2 cellular contexts compared by ENCODE assay signal in genomic region chr7:157359581-157359980, GRCh38.
TF ChIP-seq lines count a peak whose summit lies in the region.

No MANE protein-coding gene starts in this region.

TF ChIP-seq in GM23338, 12 proteins besides CTCF, POLR2A, EP300 and RAD21 (continued from another document):
- TF ChIP-seq REST (IDR thresholded peaks at IDR 0.05; ENCODE audit: unreplicated experiment): no peak
- no peak for TF ChIP-seq EZH2 (IDR thresholded peaks at IDR 0.05; ENCODE audit: low read depth, unreplicated experiment)
- no peak for TF ChIP-seq STAT1 (IDR thresholded peaks at IDR 0.05; ENCODE audit: unreplicated experiment)
- TF ChIP-seq JUNB (IDR thresholded peaks at IDR 0.05; ENCODE audit: unreplicated experiment): no peak
- TF ChIP-seq ETS1 (IDR thresholded peaks at IDR 0.05): no peak
- no peak for TF ChIP-seq CREB1 (CRISPR knock-in tag; IDR thresholded peaks at IDR 0.05; ENCODE audit: low read depth)

TF ChIP-seq in K562, 482 proteins besides CTCF, POLR2A, EP300 and RAD21 (continued from another document):
- no peak for TF ChIP-seq E2F8 (IDR thresholded peaks at IDR 0.05; ENCODE audit: low read depth, partially characterized antibody)
- no peak for TF ChIP-seq ZNF699 (CRISPR knock-in tag; IDR thresholded peaks at IDR 0.05; ENCODE audit: insufficient replicate concordance)
- TF ChIP-seq MAFF (IDR thresholded peaks at IDR 0.05; ENCODE audit: low read length): no peak
